1 cellular context compared by ENCODE assay signal in genomic region chr14:55448146-55448614, GRCh38.
TF ChIP-seq lines count a peak whose summit lies in the region.

No MANE protein-coding gene starts in this region.

TF ChIP-seq in GM23338, 12 proteins besides CTCF, POLR2A, EP300 and RAD21 (continued from another document):
- no peak for TF ChIP-seq REST (IDR thresholded peaks at IDR 0.05; ENCODE audit: unreplicated experiment)
- TF ChIP-seq ETS1 (IDR thresholded peaks at IDR 0.05) = no peak
- no peak for TF ChIP-seq ZNF331 (CRISPR knock-in tag; IDR thresholded peaks at IDR 0.05; ENCODE audit: low read depth)
- TF ChIP-seq STAT1 (IDR thresholded peaks at IDR 0.05; ENCODE audit: unreplicated experiment) = no peak
- no peak for TF ChIP-seq NANOG (IDR thresholded peaks at IDR 0.05; ENCODE audit: borderline replicate concordance)
- no peak for TF ChIP-seq EZH2 (IDR thresholded peaks at IDR 0.05; ENCODE audit: low read depth, unreplicated experiment)
- no peak for TF ChIP-seq JUNB (IDR thresholded peaks at IDR 0.05; ENCODE audit: unreplicated experiment)
- TF ChIP-seq ZNF114 (CRISPR knock-in tag; IDR thresholded peaks at IDR 0.05) = no peak
TF ChIP-seq in GM23338: peak in this region for 0.
